1 cellular context compared by ENCODE assay signal in the genomic region with DNA sequence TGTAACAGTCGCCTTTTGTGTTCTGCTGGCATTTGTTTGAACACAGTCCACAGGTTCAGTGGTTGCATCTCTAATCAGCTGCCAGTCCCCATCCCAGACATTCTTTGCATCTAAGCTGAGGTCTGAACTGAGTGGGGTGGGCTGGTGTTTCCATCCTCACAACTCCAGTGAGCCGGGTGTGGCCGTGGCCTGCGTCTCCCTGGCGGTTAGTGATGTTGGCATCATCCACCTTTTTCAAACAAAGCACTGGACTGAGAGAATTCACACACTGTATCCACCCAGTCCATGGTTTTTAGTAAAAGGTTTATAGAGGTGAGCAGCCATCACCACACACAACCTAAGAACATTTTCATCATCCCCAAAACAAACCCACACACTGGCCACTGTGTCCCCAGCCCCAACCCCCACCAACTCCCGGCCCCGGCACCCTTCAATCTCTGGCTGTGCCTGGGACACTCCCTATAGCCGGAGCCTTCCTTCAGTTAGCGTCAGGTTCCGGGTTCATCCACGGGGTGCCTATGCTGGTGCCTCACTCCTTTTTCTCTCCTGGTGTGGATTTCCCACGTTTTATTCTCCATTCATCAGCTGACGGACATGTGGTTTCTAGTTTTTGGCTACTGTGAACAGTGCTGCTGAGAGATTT.
TF ChIP-seq lines count a peak whose summit lies in the region.

No MANE protein-coding gene starts in this region.

TF ChIP-seq in HCT116, 20 proteins besides CTCF, POLR2A, EP300 and RAD21:
- TF ChIP-seq, protein P1, sequence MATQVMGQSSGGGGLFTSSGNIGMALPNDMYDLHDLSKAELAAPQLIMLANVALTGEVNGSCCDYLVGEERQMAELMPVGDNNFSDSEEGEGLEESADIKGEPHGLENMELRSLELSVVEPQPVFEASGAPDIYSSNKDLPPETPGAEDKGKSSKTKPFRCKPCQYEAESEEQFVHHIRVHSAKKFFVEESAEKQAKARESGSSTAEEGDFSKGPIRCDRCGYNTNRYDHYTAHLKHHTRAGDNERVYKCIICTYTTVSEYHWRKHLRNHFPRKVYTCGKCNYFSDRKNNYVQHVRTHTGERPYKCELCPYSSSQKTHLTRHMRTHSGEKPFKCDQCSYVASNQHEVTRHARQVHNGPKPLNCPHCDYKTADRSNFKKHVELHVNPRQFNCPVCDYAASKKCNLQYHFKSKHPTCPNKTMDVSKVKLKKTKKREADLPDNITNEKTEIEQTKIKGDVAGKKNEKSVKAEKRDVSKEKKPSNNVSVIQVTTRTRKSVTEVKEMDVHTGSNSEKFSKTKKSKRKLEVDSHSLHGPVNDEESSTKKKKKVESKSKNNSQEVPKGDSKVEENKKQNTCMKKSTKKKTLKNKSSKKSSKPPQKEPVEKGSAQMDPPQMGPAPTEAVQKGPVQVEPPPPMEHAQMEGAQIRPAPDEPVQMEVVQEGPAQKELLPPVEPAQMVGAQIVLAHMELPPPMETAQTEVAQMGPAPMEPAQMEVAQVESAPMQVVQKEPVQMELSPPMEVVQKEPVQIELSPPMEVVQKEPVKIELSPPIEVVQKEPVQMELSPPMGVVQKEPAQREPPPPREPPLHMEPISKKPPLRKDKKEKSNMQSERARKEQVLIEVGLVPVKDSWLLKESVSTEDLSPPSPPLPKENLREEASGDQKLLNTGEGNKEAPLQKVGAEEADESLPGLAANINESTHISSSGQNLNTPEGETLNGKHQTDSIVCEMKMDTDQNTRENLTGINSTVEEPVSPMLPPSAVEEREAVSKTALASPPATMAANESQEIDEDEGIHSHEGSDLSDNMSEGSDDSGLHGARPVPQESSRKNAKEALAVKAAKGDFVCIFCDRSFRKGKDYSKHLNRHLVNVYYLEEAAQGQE (IDR thresholded peaks at IDR 0.05; ENCODE audit: low read depth): no peak
- TF ChIP-seq CBX3 (IDR thresholded peaks at IDR 0.05; ENCODE audit: low read depth) (no peak), ELF1 (IDR thresholded peaks at IDR 0.05; ENCODE audit: borderline replicate concordance, low read depth) (no peak), FOSL1 (IDR thresholded peaks at IDR 0.05; ENCODE audit: low read depth) (no peak), SRF (IDR thresholded peaks at IDR 0.05; ENCODE audit: low read depth) (no peak), ZNF274 (IDR thresholded peaks at IDR 0.05; ENCODE audit: low read depth, low read length) (no peak), CEBPB (IDR thresholded peaks at IDR 0.05; ENCODE audit: low read depth) (no peak), JUND (IDR thresholded peaks at IDR 0.05) (no peak), SIN3A (IDR thresholded peaks at IDR 0.05; ENCODE audit: low read depth) (no peak), SP1 (IDR thresholded peaks at IDR 0.05; ENCODE audit: low read depth) (no peak), EZH2phosphoT487 (IDR thresholded peaks at IDR 0.05; ENCODE audit: borderline replicate concordance) (no peak), TCF7L2 (IDR thresholded peaks at IDR 0.05; ENCODE audit: borderline replicate concordance, extremely low read depth, insufficient read depth, insufficient read length) (no peak)
- TF ChIP-seq, protein P2, sequence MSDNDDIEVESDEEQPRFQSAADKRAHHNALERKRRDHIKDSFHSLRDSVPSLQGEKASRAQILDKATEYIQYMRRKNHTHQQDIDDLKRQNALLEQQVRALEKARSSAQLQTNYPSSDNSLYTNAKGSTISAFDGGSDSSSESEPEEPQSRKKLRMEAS (IDR thresholded peaks at IDR 0.05): no peak
- TF ChIP-seq, protein P3, sequence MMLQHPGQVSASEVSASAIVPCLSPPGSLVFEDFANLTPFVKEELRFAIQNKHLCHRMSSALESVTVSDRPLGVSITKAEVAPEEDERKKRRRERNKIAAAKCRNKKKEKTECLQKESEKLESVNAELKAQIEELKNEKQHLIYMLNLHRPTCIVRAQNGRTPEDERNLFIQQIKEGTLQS (IDR thresholded peaks at IDR 0.05): no peak
